8 cellular contexts compared by ENCODE assay signal in genomic region chr9:93058357-93059096, GRCh38. TPM values are rescaled to one million over a fixed set of nuclear protein-coding genes. Genes with fewer than 3 reads are reported as not detected.
DNase-seq lines count a peak whose midpoint lies in the region; ATAC-seq and TF ChIP-seq lines count a peak whose summit lies in the region.

Gene SUSD3 (plus strand): TSS chr9:93058701. CDS start chr9:93058743, 42 bp downstream.

- intact Hi-C loops in HCT116 (cut with micrococcal nuclease), result no loop called here
- intact Hi-C loops in activated T-helper 1 cell treated with anti-CD3 and anti-CD28 coated beads, Interleukin-12 subunit alpha, Interleukin-12 subunit beta, Interleukin-2, Interleukin-4 antibody, amounts not matched to agents 30 ng/mL and 10 ng/mL and 1 ng/mL, durations not matched to agents 14 hours and 24 hours and 36 hours (cut with micrococcal nuclease), result loop anchor here (1.0 to 2.0 kb wide), 3 partner anchors 38 to 294 kb away; partner anchors contain the start of genes BICD2 and CARD19

- H3K9me3 ChIP-seq in HCT116 (ENCODE audit: control insufficient read depth in 1 of 2, insufficient read depth in 1 of 2, low read depth in 1 of 2, low read length in 2 of 2), result no peaks in the 10 kb centered on the region

- BruUV-seq in HCT116 (replicated peaks; lab: Mats Ljungman, UMichigan), result no TSS peak

- peaks cover 14 to 38% of the 10 kb centered on the region in 2 experiments for H3K4me1 ChIP-seq in HCT116 (ENCODE audit: control insufficient read depth in 1 of 2, insufficient read depth in 2 of 2, low read length in 2 of 2)

- H3K9me2 ChIP-seq in HCT116 (ENCODE audit: insufficient read depth), result no peaks in the 10 kb centered on the region

- H3K36me3 Mint-ChIP-seq in activated T-helper 1 cell treated with anti-CD3 and anti-CD28 coated beads, Interleukin-12 subunit alpha, Interleukin-12 subunit beta, Interleukin-2, Interleukin-4 antibody, amounts not matched to agents 30 ng/mL and 10 ng/mL and 1 ng/mL, durations not matched to agents 14 hours and 24 hours and 36 hours (ENCODE audit: low read depth), result peaks cover 8% of the 10 kb centered on the region

- H3K4me3 Mint-ChIP-seq in activated T-helper 1 cell treated with anti-CD3 and anti-CD28 coated beads, Interleukin-12 subunit alpha, Interleukin-12 subunit beta, Interleukin-2, Interleukin-4 antibody, amounts not matched to agents 30 ng/mL and 10 ng/mL and 1 ng/mL, durations not matched to agents 14 hours and 24 hours and 36 hours, result peak within 1 kb of the TSS; percentile 91

- H3K4me3 ChIP-seq in HCT116 (replicated peaks in 1 of 2; ENCODE audit: low read depth in 1 of 2, low read length in 2 of 2), result peak within 1 kb of the TSS; percentile 53 to 64

- POLR2A ChIA-PET in HCT116 (lab: Charles Lee), result no interaction called here

- H3K4me2 ChIP-seq in HCT116 (ENCODE audit: low read length), result peak within 1 kb of the TSS; percentile 87

- TF ChIP-seq CTCF in HCT116 (IDR thresholded peaks at IDR 0.05 in 2 of 3, conservative IDR thresholded peaks at IDR 0.05 in 1 of 3; ENCODE audit: borderline replicate concordance in 1 of 3, insufficient read depth in 1 of 3, low read depth in 2 of 3, low read length in 2 of 3), result no peak

- ATAC-seq in HCT116 (peak; percentile 87), GM18519 (IDR thresholded peaks at IDR 0.05; ENCODE audit: low FRiP score, unreplicated experiment) (no peak)

- peak within 1 kb of the TSS; percentile 68 for H3K9ac ChIP-seq in HCT116 (ENCODE audit: low read length)

- H3K27ac Mint-ChIP-seq in activated T-helper 1 cell treated with anti-CD3 and anti-CD28 coated beads, Interleukin-12 subunit alpha, Interleukin-12 subunit beta, Interleukin-2, Interleukin-4 antibody, amounts not matched to agents 30 ng/mL and 10 ng/mL and 1 ng/mL, durations not matched to agents 14 hours and 24 hours and 36 hours, result peak within 1 kb of the TSS; percentile 94

- H3K27me3 ChIP-seq in HCT116 (ENCODE audit: insufficient read depth, low read length), result no peaks in the 10 kb centered on the region

- H2AFZ ChIP-seq in HCT116 (ENCODE audit: low read depth, low read length, poor library complexity, severe bottlenecking), result peak within 1 kb of the TSS; percentile 61

- CTCF ChIA-PET in HCT116 (lab: Charles Lee), result no interaction called here

- peak within 1 kb of the TSS; percentile 23; the same call in 1 of the 2 replicates for H3K27ac ChIP-seq in HCT116 (ENCODE audit: low read depth, low read length)

- peaks cover 51% of the 10 kb centered on the region for H3K4me1 Mint-ChIP-seq in activated T-helper 1 cell treated with anti-CD3 and anti-CD28 coated beads, Interleukin-12 subunit alpha, Interleukin-12 subunit beta, Interleukin-2, Interleukin-4 antibody, amounts not matched to agents 30 ng/mL and 10 ng/mL and 1 ng/mL, durations not matched to agents 14 hours and 24 hours and 36 hours (ENCODE audit: low read depth)

- H3K36me3 ChIP-seq in HCT116 (ENCODE audit: control insufficient read depth in 1 of 2, insufficient read depth in 2 of 2, low read length in 2 of 2), result no peaks in the 10 kb centered on the region

- TF ChIP-seq POLR2A in GM10847 (IDR thresholded peaks at IDR 0.05; ENCODE audit: extremely low read depth, insufficient read length), result peak; percentile 72
- no peak for TF ChIP-seq POLR2A in HCT116 (IDR thresholded peaks at IDR 0.05; ENCODE audit: borderline replicate concordance, extremely low read depth, insufficient read depth, insufficient read length)

- H3K9me3 Mint-ChIP-seq in activated T-helper 1 cell treated with anti-CD3 and anti-CD28 coated beads, Interleukin-12 subunit alpha, Interleukin-12 subunit beta, Interleukin-2, Interleukin-4 antibody, amounts not matched to agents 30 ng/mL and 10 ng/mL and 1 ng/mL, durations not matched to agents 14 hours and 24 hours and 36 hours, result no peaks in the 10 kb centered on the region

- peak; percentile 39 for DNase-seq in HCT116 (ENCODE audit: low read depth, low spot score)
- peak; percentile 50 for DNase-seq in NCI-H226
- peak; percentile 70 for DNase-seq in activated T-helper 1 cell treated with anti-CD3 and anti-CD28 coated beads, Interleukin-12 subunit alpha, Interleukin-12 subunit beta, Interleukin-2, Interleukin-4 antibody, amounts not matched to agents 30 ng/mL and 10 ng/mL and 1 ng/mL, durations not matched to agents 14 hours and 24 hours and 36 hours (ENCODE audit: low spot score)
- DNase-seq in germinal center (ENCODE audit: low spot score), result peak; percentile 90
- peak; percentile 54 for DNase-seq in retina
- no peak for DNase-seq in superior temporal gyrus (ENCODE audit: extremely low spot score)

- RAD21 ChIA-PET in HCT116 (lab: Charles Lee; ENCODE audit: low non-redundant PET in 1 of 2, low total read pairs in 2 of 2, uncharacterized antibody in 2 of 2, unreplicated experiment in 2 of 2), result no interaction called here

- no peaks in the 10 kb centered on the region for H3K79me2 ChIP-seq in HCT116 (ENCODE audit: insufficient read depth, low read length)

- H3K27me3 Mint-ChIP-seq in activated T-helper 1 cell treated with anti-CD3 and anti-CD28 coated beads, Interleukin-12 subunit alpha, Interleukin-12 subunit beta, Interleukin-2, Interleukin-4 antibody, amounts not matched to agents 30 ng/mL and 10 ng/mL and 1 ng/mL, durations not matched to agents 14 hours and 24 hours and 36 hours (ENCODE audit: insufficient read depth), result no peaks in the 10 kb centered on the region

- TF ChIP-seq RAD21 in HCT116 (IDR thresholded peaks at IDR 0.05; ENCODE audit: low read depth), result no peak

- no peaks in the 10 kb centered on the region for H4K20me1 ChIP-seq in HCT116 (ENCODE audit: insufficient read depth)

TF ChIP-seq in HCT116, 20 proteins besides CTCF, POLR2A, EP300 and RAD21:
- TF ChIP-seq YY1 (IDR thresholded peaks at IDR 0.05; ENCODE audit: extremely low read depth, insufficient replicate concordance, low read depth, low read length), result no peak
- TF ChIP-seq POLR2AphosphoS5 (IDR thresholded peaks at IDR 0.05; ENCODE audit: low read depth, low read length), result peak; percentile 50; the same call in 1 of the 2 replicates

RNA-seq across cellular contexts. Expression of gene SUSD3, which starts in this region (rescaled TPM):
- 11.3 TPM for total RNA-seq in HCT116 (2021; ENCODE audit: unreplicated experiment)
- 15.2 and 16.4 TPM in 2 replicates for polyA plus RNA-seq in HCT116 (2012)
- 31.7 and 33.2 TPM in 2 replicates for total RNA-seq in activated T-helper 1 cell treated with anti-CD3 and anti-CD28 coated beads, Interleukin-12 subunit alpha, Interleukin-12 subunit beta, Interleukin-2, Interleukin-4 antibody, amounts not matched to agents 30 ng/mL and 10 ng/mL and 1 ng/mL, durations not matched to agents 14 hours and 24 hours and 36 hours
